Comparison of ENCODE assay signal across 1 cellular context in the genomic region with DNA sequence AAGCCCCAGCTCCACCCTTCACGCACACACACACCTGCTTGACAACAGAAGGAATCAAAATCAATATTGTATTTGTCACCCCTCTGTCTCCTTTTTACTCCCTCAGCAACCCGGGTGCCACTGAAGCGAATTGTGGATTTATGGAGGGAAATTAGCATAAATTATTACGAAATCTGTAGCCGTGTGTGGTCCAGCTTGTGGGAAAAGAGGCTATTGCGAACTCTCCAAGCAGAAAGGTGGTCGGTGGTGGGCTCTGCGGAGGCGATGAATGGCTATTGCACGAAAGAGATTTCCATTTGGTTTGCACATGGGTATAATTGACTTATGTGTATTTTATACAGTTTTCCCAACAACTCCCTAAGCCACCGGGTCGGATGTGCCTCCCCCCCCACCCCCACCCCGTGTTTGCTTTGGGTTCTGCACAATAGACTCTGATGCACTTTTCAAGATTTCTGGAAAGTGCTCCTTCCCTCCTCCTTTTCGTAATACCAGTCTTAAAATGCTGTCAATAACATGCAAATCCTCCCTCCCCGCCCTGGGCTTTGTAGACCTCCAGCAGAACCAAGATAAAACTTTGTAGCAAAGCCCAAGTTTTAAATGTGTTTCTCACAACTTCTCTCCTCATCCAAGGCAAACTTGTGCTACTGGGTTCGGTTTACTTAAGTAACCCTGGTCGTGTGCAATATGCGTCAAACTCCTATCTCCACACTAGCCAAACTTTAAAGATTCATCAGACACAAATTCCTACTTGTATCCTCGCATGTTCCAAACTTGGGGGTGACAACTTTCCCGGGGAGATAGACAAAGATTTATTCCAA.
TF ChIP-seq lines count a peak whose summit lies in the region.

No MANE protein-coding gene starts in this region.

TF ChIP-seq in GM23338, 12 proteins besides CTCF, POLR2A, EP300 and RAD21:
- TF ChIP-seq JUNB (IDR thresholded peaks at IDR 0.05; ENCODE audit: unreplicated experiment) (no peak), STAT1 (IDR thresholded peaks at IDR 0.05; ENCODE audit: unreplicated experiment) (no peak), EZH2phosphoT487 (IDR thresholded peaks at IDR 0.05; ENCODE audit: unreplicated experiment) (no peak)
- TF ChIP-seq, protein P1, sequence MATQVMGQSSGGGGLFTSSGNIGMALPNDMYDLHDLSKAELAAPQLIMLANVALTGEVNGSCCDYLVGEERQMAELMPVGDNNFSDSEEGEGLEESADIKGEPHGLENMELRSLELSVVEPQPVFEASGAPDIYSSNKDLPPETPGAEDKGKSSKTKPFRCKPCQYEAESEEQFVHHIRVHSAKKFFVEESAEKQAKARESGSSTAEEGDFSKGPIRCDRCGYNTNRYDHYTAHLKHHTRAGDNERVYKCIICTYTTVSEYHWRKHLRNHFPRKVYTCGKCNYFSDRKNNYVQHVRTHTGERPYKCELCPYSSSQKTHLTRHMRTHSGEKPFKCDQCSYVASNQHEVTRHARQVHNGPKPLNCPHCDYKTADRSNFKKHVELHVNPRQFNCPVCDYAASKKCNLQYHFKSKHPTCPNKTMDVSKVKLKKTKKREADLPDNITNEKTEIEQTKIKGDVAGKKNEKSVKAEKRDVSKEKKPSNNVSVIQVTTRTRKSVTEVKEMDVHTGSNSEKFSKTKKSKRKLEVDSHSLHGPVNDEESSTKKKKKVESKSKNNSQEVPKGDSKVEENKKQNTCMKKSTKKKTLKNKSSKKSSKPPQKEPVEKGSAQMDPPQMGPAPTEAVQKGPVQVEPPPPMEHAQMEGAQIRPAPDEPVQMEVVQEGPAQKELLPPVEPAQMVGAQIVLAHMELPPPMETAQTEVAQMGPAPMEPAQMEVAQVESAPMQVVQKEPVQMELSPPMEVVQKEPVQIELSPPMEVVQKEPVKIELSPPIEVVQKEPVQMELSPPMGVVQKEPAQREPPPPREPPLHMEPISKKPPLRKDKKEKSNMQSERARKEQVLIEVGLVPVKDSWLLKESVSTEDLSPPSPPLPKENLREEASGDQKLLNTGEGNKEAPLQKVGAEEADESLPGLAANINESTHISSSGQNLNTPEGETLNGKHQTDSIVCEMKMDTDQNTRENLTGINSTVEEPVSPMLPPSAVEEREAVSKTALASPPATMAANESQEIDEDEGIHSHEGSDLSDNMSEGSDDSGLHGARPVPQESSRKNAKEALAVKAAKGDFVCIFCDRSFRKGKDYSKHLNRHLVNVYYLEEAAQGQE (IDR thresholded peaks at IDR 0.05; ENCODE audit: unreplicated experiment): no peak
- TF ChIP-seq, protein P2, sequence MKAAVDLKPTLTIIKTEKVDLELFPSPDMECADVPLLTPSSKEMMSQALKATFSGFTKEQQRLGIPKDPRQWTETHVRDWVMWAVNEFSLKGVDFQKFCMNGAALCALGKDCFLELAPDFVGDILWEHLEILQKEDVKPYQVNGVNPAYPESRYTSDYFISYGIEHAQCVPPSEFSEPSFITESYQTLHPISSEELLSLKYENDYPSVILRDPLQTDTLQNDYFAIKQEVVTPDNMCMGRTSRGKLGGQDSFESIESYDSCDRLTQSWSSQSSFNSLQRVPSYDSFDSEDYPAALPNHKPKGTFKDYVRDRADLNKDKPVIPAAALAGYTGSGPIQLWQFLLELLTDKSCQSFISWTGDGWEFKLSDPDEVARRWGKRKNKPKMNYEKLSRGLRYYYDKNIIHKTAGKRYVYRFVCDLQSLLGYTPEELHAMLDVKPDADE (IDR thresholded peaks at IDR 0.05): no peak
